In genomic region chr2:232549655-232550350, GRCh38 we compare ENCODE assay signal across 1 cellular context.
TF ChIP-seq lines count a peak whose summit lies in the region.

No MANE protein-coding gene starts in this region.

TF ChIP-seq in endothelial cell of umbilical vein, 7 proteins besides CTCF, POLR2A, EP300 and RAD21:
- TF ChIP-seq MYC (IDR thresholded peaks at IDR 0.05; ENCODE audit: low read depth, low read length) (no peak), EZH2 (IDR thresholded peaks at IDR 0.05; ENCODE audit: borderline replicate concordance, low read depth, low read length, severe bottlenecking) (no peak), MAX (IDR thresholded peaks at IDR 0.05; ENCODE audit: insufficient read depth, insufficient read length) (no peak), JUN (IDR thresholded peaks at IDR 0.05; ENCODE audit: borderline replicate concordance, insufficient read depth, insufficient read length, low read depth) (no peak), POLR2AphosphoS5 (IDR thresholded peaks at IDR 0.05; ENCODE audit: insufficient read depth, low read depth, low read length) (no peak), GATA2 (IDR thresholded peaks at IDR 0.05; ENCODE audit: insufficient read depth, insufficient read length, low read depth, low read length) (no peak)
